8 cellular contexts compared by ENCODE assay signal in the genomic region with DNA sequence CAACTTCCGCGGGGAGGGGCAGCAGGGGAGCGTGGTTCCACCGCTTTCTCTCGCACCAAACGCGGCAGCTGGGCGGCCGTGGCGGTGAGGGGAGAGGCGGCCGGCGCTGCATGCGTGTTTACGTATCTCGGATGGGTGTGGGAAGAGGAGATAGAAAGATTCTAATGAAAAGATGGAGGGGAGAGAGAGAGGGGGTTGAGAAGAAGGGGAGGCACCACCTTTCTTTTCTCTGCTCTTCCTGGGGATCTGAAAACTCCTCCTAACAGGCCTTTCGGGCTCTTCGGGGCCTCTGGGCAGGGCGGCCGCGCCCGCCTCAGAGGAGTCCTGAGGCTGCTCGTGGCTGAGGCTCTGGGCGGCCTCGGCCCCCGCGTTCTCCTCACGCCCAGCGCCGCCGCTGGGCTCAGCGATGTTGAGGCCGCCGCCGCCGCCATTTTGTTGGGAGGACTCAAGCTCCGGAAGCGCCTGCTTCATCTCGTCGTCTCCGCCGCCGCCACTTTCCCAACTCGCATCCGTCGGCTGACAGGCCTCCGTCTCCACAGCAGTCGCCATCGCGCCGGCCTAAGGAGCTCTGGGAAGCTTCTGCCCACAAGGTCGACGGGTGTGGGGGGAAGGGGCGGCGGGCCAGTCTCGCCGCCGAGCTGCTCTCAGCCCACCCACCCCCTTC. TPM values are rescaled to one million over a fixed set of nuclear protein-coding genes. Genes with fewer than 3 reads are reported as not detected.
DNase-seq lines count a peak whose midpoint lies in the region; ATAC-seq and TF ChIP-seq lines count a peak whose summit lies in the region.

No MANE protein-coding gene starts in this region.

- peaks cover 0 to 19% (median 11%) of the 10 kb centered on the region in 3 donors for H3K36me3 Mint-ChIP-seq in immature natural killer cell

- H3K4me2 ChIP-seq in mammary epithelial cell (ENCODE audit: insufficient read depth, low read depth, low read length): peak overlapping the region; percentile 75

- peak overlapping the region; percentile 90 for H2AFZ ChIP-seq in mammary epithelial cell (ENCODE audit: low read depth, low read length)

- H3K9ac ChIP-seq in mammary epithelial cell (ENCODE audit: insufficient read depth, low read length): peak overlapping the region; percentile 81

- H3K79me2 ChIP-seq in mammary epithelial cell (ENCODE audit: insufficient read depth, low read length): peaks cover 46% of the 10 kb centered on the region

- H3K27ac ChIP-seq in mammary epithelial cell (ENCODE audit: insufficient read depth, low read depth, low read length): peak overlapping the region; percentile 86

- H3K4me3 ChIP-seq in WI38 (ENCODE audit: low read depth, low read length): peak overlapping the region; percentile 80
- peak overlapping the region; percentile 62 to 91 (median 82) for H3K4me3 ChIP-seq in mammary epithelial cell (replicated peaks in 1 of 3; ENCODE audit: insufficient read depth in 1 of 3, low read depth in 2 of 3, low read length in 3 of 3)

- peak; percentile 66 for ATAC-seq in HG02943 (IDR thresholded peaks at IDR 0.05; ENCODE audit: low read depth, unreplicated experiment)

- H3K27me3 ChIP-seq in mammary epithelial cell (ENCODE audit: insufficient read depth, low read length): no peaks in the 10 kb centered on the region

- in situ Hi-C loops in mammary epithelial cell (cut with MboI; ENCODE audit: low sequenced_read_pairs in 2 of 2): no loop called here

- H4K20me1 ChIP-seq in mammary epithelial cell (ENCODE audit: insufficient read depth, low read length): no peaks in the 10 kb centered on the region

- DNase-seq in DMS79 treated with DMSO at 0.1 percent for 48 hours (lab: John Stamatoyannopoulos, UW): peak; percentile 29
- no peak for DNase-seq in DMS79 (lab: John Stamatoyannopoulos, UW)
- DNase-seq in NCI-H2107 treated with DMSO at 0.1 percent for 48 hours (lab: John Stamatoyannopoulos, UW; ENCODE audit: unreplicated experiment): peak; percentile 11
- peak; percentile 73 for DNase-seq in mammary epithelial cell
- DNase-seq in immature natural killer cell: peak; percentile 78 to 84 (median 80)
- DNase-seq in smooth muscle cell of the brain vasculature (ENCODE audit: low read depth, low spot score): peak; percentile 15

- H3K4me1 Mint-ChIP-seq in immature natural killer cell: peaks cover 42 to 60% of the 10 kb centered on the region in 2 donors

- BruUV-seq in mammary epithelial cell (replicated peaks; lab: Mats Ljungman, UMichigan): TSS peak; percentile 72

- CTCF ChIA-PET in mammary epithelial cell (lab: Charles Lee; ENCODE audit: low non-redundant PET): interaction anchor here (0.8 kb wide), 1 partner anchor 29 kb away, joined by 3 read pairs; no protein-coding TSS in a partner anchor

- dilution Hi-C loops in mammary epithelial cell (cut with HindIII; ENCODE audit: low sequenced_read_pairs): no loop called here

- H3K4me3 Mint-ChIP-seq in immature natural killer cell: peak overlapping the region; percentile 91 to 94 (median 94)

- intact Hi-C loops in mammary epithelial cell (cut with micrococcal nuclease): no loop called here

- no peaks in the 10 kb centered on the region for H3K9me3 Mint-ChIP-seq in immature natural killer cell

- TF ChIP-seq CTCF in WI38 (IDR thresholded peaks at IDR 0.05; ENCODE audit: low read depth, low read length) (no peak), mammary epithelial cell (conservative IDR thresholded peaks at IDR 0.05 in 1 of 2, IDR thresholded peaks at IDR 0.05 in 1 of 2; ENCODE audit: extremely low read depth in 1 of 2, insufficient read depth in 1 of 2, low read depth in 1 of 2, low read length in 2 of 2) (peak in 1 of 2 donors; percentile 16)

- H3K27me3 Mint-ChIP-seq in immature natural killer cell (ENCODE audit: low read depth in 3 of 3): peaks cover 11 to 15% (median 11%) of the 10 kb centered on the region in 3 donors

- peaks cover 13% of the 10 kb centered on the region for H3K4me1 ChIP-seq in mammary epithelial cell (ENCODE audit: insufficient read depth, low read length)

- H3K36me3 ChIP-seq in mammary epithelial cell (ENCODE audit: insufficient read depth, low read length): peaks cover 2% of the 10 kb centered on the region

- 3% methylated on average over 14 of the region's 58 CpGs for WGBS in mammary epithelial cell (ENCODE audit: low coverage, missing lambda C conversion rate)

- H3K27ac Mint-ChIP-seq in immature natural killer cell: peak overlapping the region; percentile 77 to 97 (median 94)

- peaks cover 4% of the 10 kb centered on the region for H3K9me3 ChIP-seq in mammary epithelial cell (replicated peaks; ENCODE audit: insufficient read depth, low read length)

RNA-seq across cellular contexts. Expression of a gene that starts 0.5 kb away (rescaled TPM):
- 10 to 100 TPM; 46.7 to 47.5 TPM for total RNA-seq in mammary epithelial cell
- polyA plus RNA-seq in mammary epithelial cell (20.3 TPM), immature natural killer cell (10 to 100 TPM; 17.0 to 37.3 (median 20.6) TPM)
- 47.5 TPM for polyA minus RNA-seq in mammary epithelial cell
